8 cellular contexts compared by ENCODE assay signal in genomic region chr17:66426397-66427033, GRCh38.
DNase-seq lines count a peak whose midpoint lies in the region; ATAC-seq lines count a peak whose summit lies in the region.

No MANE protein-coding gene starts in this region.

- peaks cover 65% of the 10 kb centered on the region for H3K4me1 Mint-ChIP-seq in T-helper 1 cell treated with Interleukin-12 subunit alpha and Interleukin-12 subunit beta and Interleukin-4 antibody, amounts not matched to agents 30 μg/mL and 1 μg/mL, for 36 hours (ENCODE audit: low read depth)

- ATAC-seq in HG02623 (IDR thresholded peaks at IDR 0.05; ENCODE audit: unreplicated experiment), result no peak

- H3K27ac Mint-ChIP-seq in T-helper 1 cell treated with Interleukin-12 subunit alpha and Interleukin-12 subunit beta and Interleukin-4 antibody, amounts not matched to agents 30 μg/mL and 1 μg/mL, for 36 hours, result peak overlapping the region; percentile 67

- H3K27me3 Mint-ChIP-seq in T-helper 1 cell treated with Interleukin-12 subunit alpha and Interleukin-12 subunit beta and Interleukin-4 antibody, amounts not matched to agents 30 μg/mL and 1 μg/mL, for 36 hours (ENCODE audit: low read depth), result no peaks in the 10 kb centered on the region

- H3K36me3 Mint-ChIP-seq in T-helper 1 cell treated with Interleukin-12 subunit alpha and Interleukin-12 subunit beta and Interleukin-4 antibody, amounts not matched to agents 30 μg/mL and 1 μg/mL, for 36 hours (ENCODE audit: low read depth), result peaks cover 21% of the 10 kb centered on the region

- peak; percentile 26 for DNase-seq in activated gamma-delta T cell treated with Interleukin-2 at 50 U/mL for 16 hours
- no peak for DNase-seq in activated gamma-delta T cell (lab: John Stamatoyannopoulos, UW)
- DNase-seq in effector CD4-positive, alpha-beta T cell, result peak; percentile 14
- peak; percentile 7 for DNase-seq in stimulated activated CD8-positive, alpha-beta memory T cell treated with anti-CD3 and anti-CD28 coated beads, Interleukin-15, amount 100 ng/mL, for 1 hour (ENCODE audit: low read depth)
- no peak for DNase-seq in NCI-H146 treated with DMSO at 0.1 percent for 48 hours (lab: John Stamatoyannopoulos, UW; ENCODE audit: unreplicated experiment)
- no peak for DNase-seq in OCI-M2 (lab: John Stamatoyannopoulos, UW; ENCODE audit: unreplicated experiment)

- H3K9me3 Mint-ChIP-seq in T-helper 1 cell treated with Interleukin-12 subunit alpha and Interleukin-12 subunit beta and Interleukin-4 antibody, amounts not matched to agents 30 μg/mL and 1 μg/mL, for 36 hours, result no peaks in the 10 kb centered on the region

- H3K4me3 Mint-ChIP-seq in T-helper 1 cell treated with Interleukin-12 subunit alpha and Interleukin-12 subunit beta and Interleukin-4 antibody, amounts not matched to agents 30 μg/mL and 1 μg/mL, for 36 hours, result peak overlapping the region; percentile 53

Comparison
In these comparisons a context has a peak if more than half of its experiments do, and no peak if none do; other contexts are left out.
1. DNase-seq: peak in activated gamma-delta T cell treated with Interleukin-2 at 50 U/mL for 16 hours (single experiment), effector CD4-positive, alpha-beta T cell (single experiment) and stimulated activated CD8-positive, alpha-beta memory T cell treated with anti-CD3 and anti-CD28 coated beads, Interleukin-15, amount 100 ng/mL, for 1 hour (single experiment); none in activated gamma-delta T cell (single experiment), NCI-H146 treated with DMSO at 0.1 percent for 48 hours (single experiment) and OCI-M2 (single experiment).